In the genomic region with DNA sequence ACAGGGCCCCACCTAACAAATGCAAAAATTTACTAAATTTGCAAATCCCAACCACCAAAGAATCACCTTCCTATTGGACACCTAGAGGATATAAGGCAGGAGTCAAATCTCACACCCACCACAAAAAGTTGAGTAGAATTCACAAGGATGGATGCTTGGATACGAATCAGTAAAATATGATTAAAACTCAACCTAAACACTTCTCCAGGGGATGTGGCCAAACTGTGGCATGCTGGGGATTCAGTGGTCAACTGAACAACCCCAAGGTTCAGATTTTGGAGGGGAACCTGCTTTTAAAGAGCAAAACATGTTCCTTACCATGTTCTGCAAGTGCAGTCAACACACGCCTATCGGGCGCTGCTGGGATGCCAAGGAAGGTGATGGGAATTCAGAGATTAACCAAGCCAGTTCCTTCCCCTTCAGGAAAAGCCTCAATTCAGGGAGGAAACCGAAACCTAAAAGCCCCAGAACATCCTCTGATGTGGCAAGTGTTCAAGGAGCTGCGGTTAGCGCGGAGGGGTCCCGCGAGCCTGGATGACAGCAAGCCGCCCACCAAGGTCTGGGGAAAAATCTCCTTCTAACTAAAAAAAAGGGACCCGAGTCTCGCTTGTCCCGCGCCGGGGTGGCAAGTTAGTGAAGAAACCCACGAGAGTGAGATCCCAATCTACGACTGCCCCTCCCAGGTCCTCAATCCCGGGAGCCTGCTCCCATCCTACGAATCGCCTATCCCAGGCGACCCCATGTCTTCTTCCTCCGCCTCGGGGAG, we compare ENCODE assay signal across 8 cellular contexts. TPM values are rescaled to one million over a fixed set of nuclear protein-coding genes. Genes with fewer than 3 reads are reported as not detected.
DNase-seq lines count a peak whose midpoint lies in the region; ATAC-seq and TF ChIP-seq lines count a peak whose summit lies in the region.

No MANE protein-coding gene starts in this region.

- peaks cover 28 to 38% of the 10 kb centered on the region in 2 experiments for H3K4me1 ChIP-seq in neutrophil (ENCODE audit: control insufficient read depth in 1 of 2, insufficient read depth in 1 of 2, low read depth in 1 of 2, low read length in 1 of 2)

- H3K9me3 ChIP-seq in neutrophil: no peaks in the 10 kb centered on the region

- DNase-seq in activated effector memory CD4-positive, alpha-beta T cell treated with Interleukin-2 at 50 U/mL for 16 hours: peak; percentile 25
- DNase-seq in activated effector memory CD4-positive, alpha-beta T cell treated with anti-CD3 and anti-CD28 coated beads, Interleukin-2, amount 50 U/mL, for 16 hours: no peak
- DNase-seq in LoVo (ENCODE audit: low spot score) (peak; percentile 40), foreskin fibroblast (peak; percentile 26 to 67)
- peak; percentile 38 for DNase-seq in activated T-helper 1 cell treated with anti-CD3 and anti-CD28 coated beads, Interleukin-12 subunit alpha, Interleukin-12 subunit beta, Interleukin-2, Interleukin-4 antibody, amounts not matched to agents 30 ng/mL and 10 ng/mL and 1 ng/mL, durations not matched to agents 14 hours and 24 hours and 36 hours (ENCODE audit: low spot score)

- H3K4me3 Mint-ChIP-seq in activated T-helper 1 cell treated with anti-CD3 and anti-CD28 coated beads, Interleukin-12 subunit alpha, Interleukin-12 subunit beta, Interleukin-2, Interleukin-4 antibody, amounts not matched to agents 30 ng/mL and 10 ng/mL and 1 ng/mL, durations not matched to agents 14 hours and 24 hours and 36 hours: peak overlapping the region; percentile 92

- H3K27ac ChIP-seq in neutrophil: peak overlapping the region; percentile 89

- H3K9me3 Mint-ChIP-seq in activated T-helper 1 cell treated with anti-CD3 and anti-CD28 coated beads, Interleukin-12 subunit alpha, Interleukin-12 subunit beta, Interleukin-2, Interleukin-4 antibody, amounts not matched to agents 30 ng/mL and 10 ng/mL and 1 ng/mL, durations not matched to agents 14 hours and 24 hours and 36 hours: no peaks in the 10 kb centered on the region

- peaks cover 12% of the 10 kb centered on the region for H3K36me3 Mint-ChIP-seq in activated T-helper 1 cell treated with anti-CD3 and anti-CD28 coated beads, Interleukin-12 subunit alpha, Interleukin-12 subunit beta, Interleukin-2, Interleukin-4 antibody, amounts not matched to agents 30 ng/mL and 10 ng/mL and 1 ng/mL, durations not matched to agents 14 hours and 24 hours and 36 hours (ENCODE audit: low read depth)

- ATAC-seq in HG02623 (IDR thresholded peaks at IDR 0.05; ENCODE audit: unreplicated experiment) (no peak), HG03108 (IDR thresholded peaks at IDR 0.05; ENCODE audit: unreplicated experiment) (no peak)

- H3K27me3 Mint-ChIP-seq in activated T-helper 1 cell treated with anti-CD3 and anti-CD28 coated beads, Interleukin-12 subunit alpha, Interleukin-12 subunit beta, Interleukin-2, Interleukin-4 antibody, amounts not matched to agents 30 ng/mL and 10 ng/mL and 1 ng/mL, durations not matched to agents 14 hours and 24 hours and 36 hours (ENCODE audit: insufficient read depth): no peaks in the 10 kb centered on the region

- H3K27ac Mint-ChIP-seq in activated T-helper 1 cell treated with anti-CD3 and anti-CD28 coated beads, Interleukin-12 subunit alpha, Interleukin-12 subunit beta, Interleukin-2, Interleukin-4 antibody, amounts not matched to agents 30 ng/mL and 10 ng/mL and 1 ng/mL, durations not matched to agents 14 hours and 24 hours and 36 hours: peak overlapping the region; percentile 91

- intact Hi-C loops in activated T-helper 1 cell treated with anti-CD3 and anti-CD28 coated beads, Interleukin-12 subunit alpha, Interleukin-12 subunit beta, Interleukin-2, Interleukin-4 antibody, amounts not matched to agents 30 ng/mL and 10 ng/mL and 1 ng/mL, durations not matched to agents 14 hours and 24 hours and 36 hours (cut with micrococcal nuclease): loop anchor here (1.0 to 10.0 kb wide), 6 partner anchors 24 to 306 kb away; a partner anchor contains a TSS

- TF ChIP-seq CTCF in foreskin fibroblast (IDR thresholded peaks at IDR 0.05; ENCODE audit: low read depth, low read length): no peak
- TF ChIP-seq CTCF in neutrophil (IDR thresholded peaks at IDR 0.05): no peak

- H3K36me3 ChIP-seq in neutrophil: peaks cover 10% of the 10 kb centered on the region

- peaks cover 49% of the 10 kb centered on the region for H3K4me1 Mint-ChIP-seq in activated T-helper 1 cell treated with anti-CD3 and anti-CD28 coated beads, Interleukin-12 subunit alpha, Interleukin-12 subunit beta, Interleukin-2, Interleukin-4 antibody, amounts not matched to agents 30 ng/mL and 10 ng/mL and 1 ng/mL, durations not matched to agents 14 hours and 24 hours and 36 hours (ENCODE audit: low read depth)

- peak overlapping the region; percentile 89 to 95 for H3K4me3 ChIP-seq in foreskin fibroblast (ENCODE audit: low read depth in 1 of 2, low read length in 2 of 2)
- peak overlapping the region; percentile 84 to 96 for H3K4me3 ChIP-seq in neutrophil (ENCODE audit: low read depth in 1 of 2, low read length in 1 of 2)

- no peaks in the 10 kb centered on the region for H3K27me3 ChIP-seq in neutrophil

RNA-seq across cellular contexts. Expression of a gene that starts 0.9 kb away (rescaled TPM):
- total RNA-seq in activated T-helper 1 cell treated with anti-CD3 and anti-CD28 coated beads, Interleukin-12 subunit alpha, Interleukin-12 subunit beta, Interleukin-2, Interleukin-4 antibody, amounts not matched to agents 30 ng/mL and 10 ng/mL and 1 ng/mL, durations not matched to agents 14 hours and 24 hours and 36 hours: 55.0 and 59.9 TPM in 2 replicates
